ENCODE assay signal across 8 cellular contexts in genomic region chr1:24256687-24257086, GRCh38.
"Had no signal": no experiment of that assay in that cellular context is flagged by ENCODE, and none has a peak within 500 bp of the region (broad histone marks: within the 10 kb centered on the region; RNA-seq: fewer than 3 reads in every experiment).

No MANE protein-coding gene starts in this region.

- ATAC-seq: HCT116, K562 had no signal

- H3K4me3 ChIP-seq: GM23248, HAP-1, K562 had no signal

- H3K9ac ChIP-seq: GM23248 had no signal

- H2AFZ ChIP-seq: GM23248 had no signal

- H3K36me3 ChIP-seq: HAP-1 had no signal

- H3K4me1 ChIP-seq: HAP-1 had no signal

- H3K9me3 ChIP-seq: HAP-1 had no signal

- DNase-seq: GM23248, GOT3, H7, HFFc6, IMR-90 had no signal

- H3K27ac ChIP-seq: GM23248 had no signal
